ENCODE assay signal across 19 cellular contexts in genomic region chr2:134191835-134192234, GRCh38.
DNase-seq lines count a peak whose midpoint lies in the region; ATAC-seq and TF ChIP-seq lines count a peak whose summit lies in the region.
"Had no signal": no experiment of that assay in that cellular context is flagged by ENCODE, and none has a peak within 500 bp of the region (broad histone marks: within the 10 kb centered on the region; RNA-seq: fewer than 3 reads in every experiment).

No MANE protein-coding gene starts in this region.

- H3K18ac ChIP-seq in neuronal stem cell (ENCODE audit: low read length) = peak overlapping the region; percentile 53

- no peaks in the 10 kb centered on the region for H3K4me1 ChIP-seq in neuronal stem cell (ENCODE audit: control insufficient read depth in 2 of 2, insufficient read depth in 1 of 2, low read depth in 1 of 2, low read length in 2 of 2)
- peaks cover 17 to 62% (median 38%) of the 10 kb centered on the region in 4 donors for H3K4me1 ChIP-seq in stomach

- WGBS in neuronal stem cell (ENCODE audit: extremely low coverage in 2 of 2, insufficient read length in 2 of 2, insufficient replicate concordance in 1 of 2), 2 donors = no CpG with 5 or more reads among the region's 36 CpGs
- WGBS in stomach, 5 donors = 96 to 99% (median 99%) methylated on average over 32 to 36 of the region's 36 CpGs

- H2BK5ac ChIP-seq in neuronal stem cell (ENCODE audit: low read length) = no peak overlapping the region

- POLR2A ChIA-PET in AG04450 (lab: Yijun Ruan, JAX) = no interaction called here

- CTCF ChIA-PET in AG04450 (lab: Charles Lee) = no interaction called here

- H3K9me3 Mint-ChIP-seq in IgD-negative memory B cell = no peaks in the 10 kb centered on the region
- H3K9me3 Mint-ChIP-seq in central memory CD8-positive, alpha-beta T cell = peaks cover 5% of the 10 kb centered on the region

- H4K8ac ChIP-seq in neuronal stem cell (ENCODE audit: low read depth, low read length) = no peak overlapping the region

- TF ChIP-seq POLR2A in stomach (IDR thresholded peaks at IDR 0.05) = no peak

- H3K27me3 ChIP-seq in AG04450 (ENCODE audit: control insufficient read depth, insufficient read depth, low read length) (no peaks in the 10 kb centered on the region), neuronal stem cell (ENCODE audit: control insufficient read depth in 3 of 3, insufficient read depth in 3 of 3, low read depth in 1 of 3, low read length in 3 of 3) (no peaks in the 10 kb centered on the region), stomach (no peaks in the 10 kb centered on the region)
- H3K27me3 ChIP-seq: BLaER1 treated with 17β-estradiol and CSF1 and Interleukin-3, amounts not matched to agents 10 nM and 100 nM had no signal

- H3K4me3 Mint-ChIP-seq in IgD-negative memory B cell = no peak overlapping the region
- no peak overlapping the region for H3K4me3 Mint-ChIP-seq in central memory CD8-positive, alpha-beta T cell
- H3K4me3 Mint-ChIP-seq: B cell; CD8-positive, alpha-beta T cell had no signal

- DNase-seq in AG04450 (ENCODE audit: low read depth, low spot score) = no peak
- no peak for DNase-seq in central memory CD8-positive, alpha-beta T cell (ENCODE audit: low spot score in 2 of 2)
- DNase-seq in neuronal stem cell (ENCODE audit: low spot score) = no peak
- no peak for DNase-seq in stomach
- DNase-seq in activated T-cell treated with anti-CD3 and anti-CD28 coated beads, Interleukin-2, amount 50 U/mL, for 1 hour = no peak
- DNase-seq in Ammon's horn (ENCODE audit: low spot score) = no peak
- DNase-seq: CD8-positive, alpha-beta T cell; DMS 273 treated with DMSO at 0.1 percent for 48 hours; DMS53; DND-41; EL; GM23248; H7; IMR-90 had no signal

- no peak for ATAC-seq in central memory CD8-positive, alpha-beta T cell (replicated peaks; ENCODE audit: extremely low read depth, poor library complexity, severe bottlenecking)
- ATAC-seq: A549; CD8-positive, alpha-beta T cell had no signal

- H3K4ac ChIP-seq in neuronal stem cell (ENCODE audit: low read length) = no peak overlapping the region

- H3K27ac ChIP-seq in AG04450 (ENCODE audit: low read depth, low read length) (peak overlapping the region; percentile 25), neuronal stem cell (replicated peaks; ENCODE audit: low read length) (no peak overlapping the region), stomach (no peak overlapping the region)
- H3K27ac ChIP-seq: 22Rv1; A549; BLaER1 treated with 17β-estradiol and CSF1 and Interleukin-3, amounts not matched to agents 10 nM and 100 nM; GM23248 had no signal

- peak overlapping the region in 2 of 3 donors; percentile 70 to 82 for H3K27ac Mint-ChIP-seq in IgD-negative memory B cell
- peak overlapping the region; percentile 52 for H3K27ac Mint-ChIP-seq in central memory CD8-positive, alpha-beta T cell (ENCODE audit: low read depth)

- no peak overlapping the region for H2BK12ac ChIP-seq in neuronal stem cell (ENCODE audit: low read length)

- no peak overlapping the region for H4K91ac ChIP-seq in neuronal stem cell (ENCODE audit: low read depth, low read length, poor library complexity)

- no peak overlapping the region for H3K9ac ChIP-seq in neuronal stem cell (ENCODE audit: low read depth, low read length, poor library complexity)
- H3K9ac ChIP-seq: BLaER1 treated with 17β-estradiol and CSF1 and Interleukin-3, amounts not matched to agents 10 nM and 100 nM; GM23248 had no signal

- H3K27me3 Mint-ChIP-seq in IgD-negative memory B cell = no peaks in the 10 kb centered on the region
- H3K27me3 Mint-ChIP-seq in central memory CD8-positive, alpha-beta T cell = no peaks in the 10 kb centered on the region
- H3K27me3 Mint-ChIP-seq: B cell had no signal

- no peak overlapping the region for H2BK120ac ChIP-seq in neuronal stem cell (ENCODE audit: low read depth, low read length)

- no peaks in the 10 kb centered on the region for H3K79me1 ChIP-seq in neuronal stem cell (ENCODE audit: low read depth, low read length)

- no peak overlapping the region for H3K14ac ChIP-seq in neuronal stem cell (ENCODE audit: low read length)

- no peak overlapping the region for H2BK15ac ChIP-seq in neuronal stem cell (ENCODE audit: low read length)

- peaks cover 43 to 53% (median 46%) of the 10 kb centered on the region in 3 donors for H3K4me1 Mint-ChIP-seq in IgD-negative memory B cell
- peaks cover 58% of the 10 kb centered on the region for H3K4me1 Mint-ChIP-seq in central memory CD8-positive, alpha-beta T cell

- no peak overlapping the region for H3K4me2 ChIP-seq in neuronal stem cell (ENCODE audit: insufficient read depth, low read length, poor library complexity, severe bottlenecking)
- H3K4me2 ChIP-seq: A549; BLaER1 treated with 17β-estradiol and CSF1 and Interleukin-3, amounts not matched to agents 10 nM and 100 nM had no signal

- H3K23ac ChIP-seq in neuronal stem cell (ENCODE audit: low read depth, low read length, poor library complexity) = no peak overlapping the region

- H2AK5ac ChIP-seq in neuronal stem cell (ENCODE audit: low read depth, low read length) = no peak overlapping the region

- TF ChIP-seq CTCF in AG04450 (IDR thresholded peaks at IDR 0.05; ENCODE audit: low read depth, low read length) (no peak), stomach (IDR thresholded peaks at IDR 0.05) (no peak)

- H3K36me3 ChIP-seq in neuronal stem cell (replicated peaks in 1 of 2; ENCODE audit: control insufficient read depth in 2 of 2, insufficient read depth in 2 of 2, low read length in 2 of 2) = no peaks in the 10 kb centered on the region
- peaks cover 0 to 8% (median 0%) of the 10 kb centered on the region in 4 donors for H3K36me3 ChIP-seq in stomach

- H3K9me3 ChIP-seq in AG04450 (ENCODE audit: control insufficient read depth, insufficient read depth, low read length) (peaks cover 8% of the 10 kb centered on the region), neuronal stem cell (replicated peaks in 1 of 2; ENCODE audit: control insufficient read depth in 2 of 2, insufficient read depth in 1 of 2, low read depth in 1 of 2, low read length in 2 of 2) (no peaks in the 10 kb centered on the region), stomach (no peaks in the 10 kb centered on the region)
- H3K9me3 ChIP-seq: A549 had no signal

- H3K36me3 Mint-ChIP-seq in IgD-negative memory B cell = peaks cover 7% of the 10 kb centered on the region
- H3K36me3 Mint-ChIP-seq in central memory CD8-positive, alpha-beta T cell (ENCODE audit: insufficient read depth) = peaks cover 6% of the 10 kb centered on the region

- H3K4me3 ChIP-seq in AG04450 (ENCODE audit: low read depth, low read length) (no peak overlapping the region), neuronal stem cell (ENCODE audit: low read length in 2 of 2) (no peak overlapping the region), stomach (no peak overlapping the region)
- H3K4me3 ChIP-seq: A549, GM23248 had no signal

- H2AFZ ChIP-seq in neuronal stem cell (ENCODE audit: low read length) = no peak overlapping the region
- H2AFZ ChIP-seq: GM23248 had no signal

- no peak for TF ChIP-seq EP300 in stomach (IDR thresholded peaks at IDR 0.05)

- intact Hi-C loops in stomach (cut with DNase I; ENCODE audit: low total_unique reads) = no loop called here
